In genomic region chr12:46963977-46964376, GRCh38 we compare ENCODE assay signal across 12 cellular contexts.
DNase-seq lines count a peak whose midpoint lies in the region; ATAC-seq and TF ChIP-seq lines count a peak whose summit lies in the region.
"Had no signal": no experiment of that assay in that cellular context is flagged by ENCODE, and none has a peak within 500 bp of the region (broad histone marks: within the 10 kb centered on the region; RNA-seq: fewer than 3 reads in every experiment).

No MANE protein-coding gene starts in this region.

- H3K9me3 Mint-ChIP-seq in stimulated activated naive CD8-positive, alpha-beta T cell treated with anti-CD3 and anti-CD28 coated beads, Interleukin-15, amount 100 ng/mL, for 72 hours, result no peaks in the 10 kb centered on the region
- H3K9me3 Mint-ChIP-seq: activated naive CD8-positive, alpha-beta T cell treated with anti-CD3 and anti-CD28 coated beads, Interleukin-2, amount 50 U/mL, for 24 hours; stimulated activated naive B cell treated with anti-CD40 and anti-IgM and Interleukin-4, amounts not matched to agents 10 μg/mL and 1 μg/mL and 100 μg/mL, for 72 hours had no signal

- H3K27me3 Mint-ChIP-seq in stimulated activated naive CD8-positive, alpha-beta T cell treated with anti-CD3 and anti-CD28 coated beads, Interleukin-15, amount 100 ng/mL, for 72 hours, result peaks cover 5% of the 10 kb centered on the region

- H3K4me3 Mint-ChIP-seq in stimulated activated naive CD8-positive, alpha-beta T cell treated with anti-CD3 and anti-CD28 coated beads, Interleukin-15, amount 100 ng/mL, for 72 hours, result no peak overlapping the region
- H3K4me3 Mint-ChIP-seq: activated CD4-positive, alpha-beta T cell treated with anti-CD3 and anti-CD28 coated beads for 36 hours; activated naive CD8-positive, alpha-beta T cell treated with anti-CD3 and anti-CD28 coated beads, Interleukin-2, amount 50 U/mL, for 24 hours; stimulated activated naive B cell treated with anti-CD40 and anti-IgM and Interleukin-4, amounts not matched to agents 10 μg/mL and 1 μg/mL and 100 μg/mL, for 72 hours had no signal

- intact Hi-C loops in uterus (cut with DNase I; ENCODE audit: low total_unique reads), result no loop called here

- TF ChIP-seq POLR2A in uterus (IDR thresholded peaks at IDR 0.05), result no peak

- TF ChIP-seq CTCF in thoracic aorta (IDR thresholded peaks at IDR 0.05) (no peak), uterus (IDR thresholded peaks at IDR 0.05) (no peak)

- peak overlapping the region; percentile 12 for H3K4me3 ChIP-seq in thoracic aorta
- no peak overlapping the region for H3K4me3 ChIP-seq in uterus

- no peaks in the 10 kb centered on the region for H3K36me3 ChIP-seq in thoracic aorta
- no peaks in the 10 kb centered on the region for H3K36me3 ChIP-seq in uterus

- H3K27ac ChIP-seq in thoracic aorta, result peak overlapping the region; percentile 43 to 68
- H3K27ac ChIP-seq in uterus, result peak overlapping the region in 1 of 2 donors; percentile 35

- H3K9me3 ChIP-seq in thoracic aorta (no peaks in the 10 kb centered on the region), uterus (no peaks in the 10 kb centered on the region)

- DNase-seq in dedifferentiated amniotic fluid mesenchymal stem cell (ENCODE audit: extremely low spot score), result peak; percentile 21
- DNase-seq in kidney glomerular epithelial cell (lab: John Stamatoyannopoulos, UW), result peak; percentile 53
- DNase-seq in thoracic aorta (ENCODE audit: low spot score), result no peak
- no peak for DNase-seq in uterus
- DNase-seq in stimulated activated naive CD8-positive, alpha-beta T cell treated with anti-CD3 and anti-CD28 coated beads, Interleukin-15, amount 100 ng/mL, for 72 hours, result no peak
- DNase-seq in NCI-H748 treated with DMSO at 0.1 percent for 48 hours (lab: John Stamatoyannopoulos, UW), result no peak
- DNase-seq: activated CD4-positive, alpha-beta T cell treated with anti-CD3 and anti-CD28 coated beads for 36 hours; activated naive CD8-positive, alpha-beta T cell treated with anti-CD3 and anti-CD28 coated beads, Interleukin-2, amount 50 U/mL, for 24 hours; hippocampal formation; OCI-M1; stimulated activated naive B cell treated with anti-CD40 and anti-IgM and Interleukin-4, amounts not matched to agents 10 μg/mL and 1 μg/mL and 100 μg/mL, for 72 hours had no signal

- TF ChIP-seq EP300 in Ishikawa (IDR thresholded peaks at IDR 0.05; ENCODE audit: borderline replicate concordance), result peak; percentile 92

- no peaks in the 10 kb centered on the region for H3K27me3 ChIP-seq in thoracic aorta (replicated peaks; ENCODE audit: insufficient read depth)
- H3K27me3 ChIP-seq in uterus, result no peaks in the 10 kb centered on the region

- H3K4me1 ChIP-seq in thoracic aorta (ENCODE audit: control insufficient read depth in 1 of 2, low read depth in 2 of 2) (peaks cover 16 to 40% of the 10 kb centered on the region in 2 donors), uterus (no peaks in the 10 kb centered on the region)

- H3K27ac Mint-ChIP-seq in stimulated activated naive CD8-positive, alpha-beta T cell treated with anti-CD3 and anti-CD28 coated beads, Interleukin-15, amount 100 ng/mL, for 72 hours, result no peak overlapping the region
- H3K27ac Mint-ChIP-seq: activated CD4-positive, alpha-beta T cell treated with anti-CD3 and anti-CD28 coated beads for 36 hours; activated naive CD8-positive, alpha-beta T cell treated with anti-CD3 and anti-CD28 coated beads, Interleukin-2, amount 50 U/mL, for 24 hours; stimulated activated naive B cell treated with anti-CD40 and anti-IgM and Interleukin-4, amounts not matched to agents 10 μg/mL and 1 μg/mL and 100 μg/mL, for 72 hours had no signal

- no peak for TF ChIP-seq RAD21 in Ishikawa (IDR thresholded peaks at IDR 0.05; ENCODE audit: low read depth)

- peak; percentile 65 for ATAC-seq in thoracic aorta (ENCODE audit: insufficient number of reproducible peaks, low FRiP score, low read depth)
- no peak for ATAC-seq in stimulated activated naive CD8-positive, alpha-beta T cell treated with anti-CD3 and anti-CD28 coated beads, Interleukin-15, amount 100 ng/mL, for 72 hours
- ATAC-seq: activated CD4-positive, alpha-beta T cell treated with anti-CD3 and anti-CD28 coated beads for 36 hours; activated naive CD8-positive, alpha-beta T cell treated with anti-CD3 and anti-CD28 coated beads, Interleukin-2, amount 50 U/mL, for 24 hours; stimulated activated naive B cell treated with anti-CD40 and anti-IgM and Interleukin-4, amounts not matched to agents 10 μg/mL and 1 μg/mL and 100 μg/mL, for 72 hours had no signal

- no peaks in the 10 kb centered on the region for H3K4me1 Mint-ChIP-seq in stimulated activated naive CD8-positive, alpha-beta T cell treated with anti-CD3 and anti-CD28 coated beads, Interleukin-15, amount 100 ng/mL, for 72 hours
- H3K4me1 Mint-ChIP-seq: activated CD4-positive, alpha-beta T cell treated with anti-CD3 and anti-CD28 coated beads for 36 hours; activated naive CD8-positive, alpha-beta T cell treated with anti-CD3 and anti-CD28 coated beads, Interleukin-2, amount 50 U/mL, for 24 hours; stimulated activated naive B cell treated with anti-CD40 and anti-IgM and Interleukin-4, amounts not matched to agents 10 μg/mL and 1 μg/mL and 100 μg/mL, for 72 hours had no signal

TF ChIP-seq in Ishikawa, 13 proteins besides CTCF, POLR2A, EP300 and RAD21:
- peak; percentile 74 for TF ChIP-seq FOXM1 (IDR thresholded peaks at IDR 0.05; ENCODE audit: borderline replicate concordance, low read depth)
- peak; percentile 97 for TF ChIP-seq NFIC (IDR thresholded peaks at IDR 0.05)
- no peak for TF ChIP-seq ZBTB7A (IDR thresholded peaks at IDR 0.05; ENCODE audit: low read depth)
- no peak for TF ChIP-seq TAF1 (IDR thresholded peaks at IDR 0.05; ENCODE audit: low read depth)
- peak; percentile 95 for TF ChIP-seq TEAD4 (IDR thresholded peaks at IDR 0.05)
- TF ChIP-seq MAX (IDR thresholded peaks at IDR 0.05), result peak; percentile 46; the same call in 1 of the 2 replicates
- no peak for TF ChIP-seq REST (IDR thresholded peaks at IDR 0.05; ENCODE audit: low read depth)
- TF ChIP-seq TCF12 (IDR thresholded peaks at IDR 0.05; ENCODE audit: low read depth), result peak; percentile 94
- TF ChIP-seq CREB1 (IDR thresholded peaks at IDR 0.05; ENCODE audit: low read depth), result peak; percentile 35; the same call in 1 of the 2 replicates
- no peak; the same call in 1 of the 2 replicates for TF ChIP-seq YY1 (IDR thresholded peaks at IDR 0.05; ENCODE audit: low read depth)
- TF ChIP-seq CEBPB (IDR thresholded peaks at IDR 0.05), result peak; percentile 55; the same call in 1 of the 2 replicates
- TF ChIP-seq USF1 (IDR thresholded peaks at IDR 0.05), result no peak; the same call in 1 of the 2 replicates
- TF ChIP-seq EGR1 (IDR thresholded peaks at IDR 0.05), result no peak

Comparison
In these comparisons a context has a peak if more than half of its experiments do, and no peak if none do; other contexts are left out.
1. DNase-seq: peak in dedifferentiated amniotic fluid mesenchymal stem cell (single experiment) and kidney glomerular epithelial cell (single experiment); none in thoracic aorta (single experiment), uterus (0 of 2), stimulated activated naive CD8-positive, alpha-beta T cell treated with anti-CD3 and anti-CD28 coated beads, Interleukin-15, amount 100 ng/mL, for 72 hours (0 of 2) and NCI-H748 treated with DMSO at 0.1 percent for 48 hours (single experiment).